In the genomic region with DNA sequence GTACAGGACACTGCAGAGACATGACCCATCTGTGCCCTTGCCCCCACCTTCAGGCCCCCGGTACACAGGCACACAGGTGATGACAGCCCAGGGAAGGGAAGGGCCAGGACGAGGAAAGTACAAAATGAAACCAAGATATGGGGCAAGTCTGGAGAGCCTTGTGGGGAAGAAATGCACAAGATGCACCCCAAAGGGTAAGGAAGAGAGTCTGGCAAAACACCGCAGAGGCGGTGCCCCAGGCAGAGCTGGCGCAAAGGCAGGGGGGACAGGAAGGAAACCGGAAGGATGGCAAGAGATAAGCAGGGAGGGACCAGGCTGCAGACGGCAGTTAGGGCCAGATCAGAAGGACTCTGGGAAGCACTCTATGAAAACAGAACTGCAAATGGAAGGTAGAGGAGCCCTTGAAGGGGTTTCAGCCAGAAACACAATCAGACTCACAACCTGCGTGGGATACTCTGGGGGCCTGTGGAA, we compare ENCODE assay signal across 1 cellular context.
A peak's percentile ranks its signal among the peaks of the same experiment; 100 is the strongest.
TF ChIP-seq lines count a peak whose summit lies in the region.

No MANE protein-coding gene starts in this region.

TF ChIP-seq in K562, 482 proteins besides CTCF, POLR2A, EP300 and RAD21 (continued from another document and continues in another):
- TF ChIP-seq, protein P1, sequence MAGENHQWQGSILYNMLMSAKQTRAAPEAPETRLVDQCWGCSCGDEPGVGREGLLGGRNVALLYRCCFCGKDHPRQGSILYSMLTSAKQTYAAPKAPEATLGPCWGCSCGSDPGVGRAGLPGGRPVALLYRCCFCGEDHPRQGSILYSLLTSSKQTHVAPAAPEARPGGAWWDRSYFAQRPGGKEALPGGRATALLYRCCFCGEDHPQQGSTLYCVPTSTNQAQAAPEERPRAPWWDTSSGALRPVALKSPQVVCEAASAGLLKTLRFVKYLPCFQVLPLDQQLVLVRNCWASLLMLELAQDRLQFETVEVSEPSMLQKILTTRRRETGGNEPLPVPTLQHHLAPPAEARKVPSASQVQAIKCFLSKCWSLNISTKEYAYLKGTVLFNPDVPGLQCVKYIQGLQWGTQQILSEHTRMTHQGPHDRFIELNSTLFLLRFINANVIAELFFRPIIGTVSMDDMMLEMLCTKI (IDR thresholded peaks at IDR 0.05; ENCODE audit: partially characterized antibody) = no peak
- TF ChIP-seq, protein P2, sequence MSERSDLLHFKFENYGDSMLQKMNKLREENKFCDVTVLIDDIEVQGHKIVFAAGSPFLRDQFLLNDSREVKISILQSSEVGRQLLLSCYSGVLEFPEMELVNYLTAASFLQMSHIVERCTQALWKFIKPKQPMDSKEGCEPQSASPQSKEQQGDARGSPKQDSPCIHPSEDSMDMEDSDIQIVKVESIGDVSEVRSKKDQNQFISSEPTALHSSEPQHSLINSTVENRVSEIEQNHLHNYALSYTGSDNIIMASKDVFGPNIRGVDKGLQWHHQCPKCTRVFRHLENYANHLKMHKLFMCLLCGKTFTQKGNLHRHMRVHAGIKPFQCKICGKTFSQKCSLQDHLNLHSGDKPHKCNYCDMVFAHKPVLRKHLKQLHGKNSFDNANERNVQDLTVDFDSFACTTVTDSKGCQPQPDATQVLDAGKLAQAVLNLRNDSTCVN (CRISPR knock-in tag; IDR thresholded peaks at IDR 0.05) = 0 out of 2 replicates have a peak, but pooled peaks have one; percentile 66
- TF ChIP-seq CC2D1A (IDR thresholded peaks at IDR 0.05) (peak; percentile 44; the same call in 1 of the 2 replicates), CHD1 (IDR thresholded peaks at IDR 0.05; ENCODE audit: low read length) (no peak), TRIM24 (IDR thresholded peaks at IDR 0.05) (peak; percentile 68 to 82), RFX5 (IDR thresholded peaks at IDR 0.05; ENCODE audit: low read depth, low read length) (no peak), HDAC6 (IDR thresholded peaks at IDR 0.05; ENCODE audit: low read depth, low read length) (no peak), ZNF699 (CRISPR knock-in tag; IDR thresholded peaks at IDR 0.05; ENCODE audit: insufficient replicate concordance) (no peak), CREB1 (IDR thresholded peaks at IDR 0.05) (no peak), CREB1 (CRISPR knock-in tag; IDR thresholded peaks at IDR 0.05) (no peak), SMAD1 (IDR thresholded peaks at IDR 0.05; ENCODE audit: low read depth, low read length, partially characterized antibody) (no peak), SRSF1 (IDR thresholded peaks at IDR 0.05; ENCODE audit: low read depth, low read length) (no peak), E2F3 (CRISPR knock-in tag; IDR thresholded peaks at IDR 0.05) (0 out of 2 replicates have a peak, but pooled peaks have one; percentile 53), ZEB2 (IDR thresholded peaks at IDR 0.05) (peak; percentile 58; the same call in 1 of the 2 replicates), MCM2 (IDR thresholded peaks at IDR 0.05; ENCODE audit: low read depth) (no peak), CCAR2 (IDR thresholded peaks at IDR 0.05; ENCODE audit: low read depth, low read length) (no peak), NFE2L1 (tag; IDR thresholded peaks at IDR 0.05; ENCODE audit: borderline replicate concordance, low read depth) (no peak), ZFP30 (CRISPR knock-in tag; IDR thresholded peaks at IDR 0.05; ENCODE audit: borderline replicate concordance) (no peak), EHMT2 (IDR thresholded peaks at IDR 0.05) (peak; percentile 48; the same call in 1 of the 2 replicates), ZSCAN29 (IDR thresholded peaks at IDR 0.05) (no peak), ZC3H11A (IDR thresholded peaks at IDR 0.05; ENCODE audit: low read depth, low read length) (no peak), CBX2 (IDR thresholded peaks at IDR 0.05; ENCODE audit: insufficient read depth, low read length, poor library complexity, severe bottlenecking) (no peak), SREBF1 (IDR thresholded peaks at IDR 0.05; ENCODE audit: borderline replicate concordance, low read depth, low read length) (no peak), MTA1 (IDR thresholded peaks at IDR 0.05; ENCODE audit: borderline replicate concordance) (no peak), ZNF766 (CRISPR knock-in tag; conservative IDR thresholded peaks at IDR 0.05) (peak; percentile 66; the same call in 1 of the 2 replicates), ZNF174 (CRISPR knock-in tag; IDR thresholded peaks at IDR 0.05) (no peak), U2AF2 (optimal IDR thresholded peaks at IDR 0.05; ENCODE audit: low read depth, low read length) (no peak), FOXA1 (IDR thresholded peaks at IDR 0.05; ENCODE audit: borderline replicate concordance) (no peak), SOX6 (IDR thresholded peaks at IDR 0.05) (peak; percentile 37; the same call in 1 of the 2 replicates), NCOA6 (IDR thresholded peaks at IDR 0.05) (no peak), TAF15 (IDR thresholded peaks at IDR 0.05; ENCODE audit: low read depth, low read length) (no peak), NFE2 (IDR thresholded peaks at IDR 0.05; ENCODE audit: low read depth) (no peak), PTTG1 (tag; IDR thresholded peaks at IDR 0.05; ENCODE audit: low read depth) (no peak), ELF1 (tag; IDR thresholded peaks at IDR 0.05) (peak; percentile 58), KDM4B (IDR thresholded peaks at IDR 0.05; ENCODE audit: borderline replicate concordance in 2 of 2, low read depth in 1 of 2) (no peak), ZNF77 (CRISPR knock-in tag; IDR thresholded peaks at IDR 0.05) (no peak)
- TF ChIP-seq, protein P3, sequence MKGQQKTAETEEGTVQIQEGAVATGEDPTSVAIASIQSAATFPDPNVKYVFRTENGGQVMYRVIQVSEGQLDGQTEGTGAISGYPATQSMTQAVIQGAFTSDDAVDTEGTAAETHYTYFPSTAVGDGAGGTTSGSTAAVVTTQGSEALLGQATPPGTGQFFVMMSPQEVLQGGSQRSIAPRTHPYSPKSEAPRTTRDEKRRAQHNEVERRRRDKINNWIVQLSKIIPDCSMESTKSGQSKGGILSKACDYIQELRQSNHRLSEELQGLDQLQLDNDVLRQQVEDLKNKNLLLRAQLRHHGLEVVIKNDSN (CRISPR knock-in tag; IDR thresholded peaks at IDR 0.05) = no peak
- TF ChIP-seq, protein P4, sequence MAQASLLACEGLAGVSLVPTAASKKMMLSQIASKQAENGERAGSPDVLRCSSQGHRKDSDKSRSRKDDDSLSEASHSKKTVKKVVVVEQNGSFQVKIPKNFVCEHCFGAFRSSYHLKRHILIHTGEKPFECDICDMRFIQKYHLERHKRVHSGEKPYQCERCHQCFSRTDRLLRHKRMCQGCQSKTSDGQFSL (CRISPR knock-in tag; IDR thresholded peaks at IDR 0.05) = no peak
- TF ChIP-seq, protein P4 (tag; IDR thresholded peaks at IDR 0.05) = no peak
- TF ChIP-seq, protein P5, sequence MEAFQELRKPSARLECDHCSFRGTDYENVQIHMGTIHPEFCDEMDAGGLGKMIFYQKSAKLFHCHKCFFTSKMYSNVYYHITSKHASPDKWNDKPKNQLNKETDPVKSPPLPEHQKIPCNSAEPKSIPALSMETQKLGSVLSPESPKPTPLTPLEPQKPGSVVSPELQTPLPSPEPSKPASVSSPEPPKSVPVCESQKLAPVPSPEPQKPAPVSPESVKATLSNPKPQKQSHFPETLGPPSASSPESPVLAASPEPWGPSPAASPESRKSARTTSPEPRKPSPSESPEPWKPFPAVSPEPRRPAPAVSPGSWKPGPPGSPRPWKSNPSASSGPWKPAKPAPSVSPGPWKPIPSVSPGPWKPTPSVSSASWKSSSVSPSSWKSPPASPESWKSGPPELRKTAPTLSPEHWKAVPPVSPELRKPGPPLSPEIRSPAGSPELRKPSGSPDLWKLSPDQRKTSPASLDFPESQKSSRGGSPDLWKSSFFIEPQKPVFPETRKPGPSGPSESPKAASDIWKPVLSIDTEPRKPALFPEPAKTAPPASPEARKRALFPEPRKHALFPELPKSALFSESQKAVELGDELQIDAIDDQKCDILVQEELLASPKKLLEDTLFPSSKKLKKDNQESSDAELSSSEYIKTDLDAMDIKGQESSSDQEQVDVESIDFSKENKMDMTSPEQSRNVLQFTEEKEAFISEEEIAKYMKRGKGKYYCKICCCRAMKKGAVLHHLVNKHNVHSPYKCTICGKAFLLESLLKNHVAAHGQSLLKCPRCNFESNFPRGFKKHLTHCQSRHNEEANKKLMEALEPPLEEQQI (IDR thresholded peaks at IDR 0.05) = no peak
- TF ChIP-seq, protein P6, sequence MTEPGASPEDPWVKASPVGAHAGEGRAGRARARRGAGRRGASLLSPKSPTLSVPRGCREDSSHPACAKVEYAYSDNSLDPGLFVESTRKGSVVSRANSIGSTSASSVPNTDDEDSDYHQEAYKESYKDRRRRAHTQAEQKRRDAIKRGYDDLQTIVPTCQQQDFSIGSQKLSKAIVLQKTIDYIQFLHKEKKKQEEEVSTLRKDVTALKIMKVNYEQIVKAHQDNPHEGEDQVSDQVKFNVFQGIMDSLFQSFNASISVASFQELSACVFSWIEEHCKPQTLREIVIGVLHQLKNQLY (CRISPR knock-in tag; conservative IDR thresholded peaks at IDR 0.05) = no peak
- TF ChIP-seq, protein P7, sequence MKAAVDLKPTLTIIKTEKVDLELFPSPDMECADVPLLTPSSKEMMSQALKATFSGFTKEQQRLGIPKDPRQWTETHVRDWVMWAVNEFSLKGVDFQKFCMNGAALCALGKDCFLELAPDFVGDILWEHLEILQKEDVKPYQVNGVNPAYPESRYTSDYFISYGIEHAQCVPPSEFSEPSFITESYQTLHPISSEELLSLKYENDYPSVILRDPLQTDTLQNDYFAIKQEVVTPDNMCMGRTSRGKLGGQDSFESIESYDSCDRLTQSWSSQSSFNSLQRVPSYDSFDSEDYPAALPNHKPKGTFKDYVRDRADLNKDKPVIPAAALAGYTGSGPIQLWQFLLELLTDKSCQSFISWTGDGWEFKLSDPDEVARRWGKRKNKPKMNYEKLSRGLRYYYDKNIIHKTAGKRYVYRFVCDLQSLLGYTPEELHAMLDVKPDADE (conservative IDR thresholded peaks at IDR 0.05; ENCODE audit: control insufficient read depth, low read depth, low read length) = no peak; the same call in 1 of the 2 replicates
- TF ChIP-seq, protein P8, sequence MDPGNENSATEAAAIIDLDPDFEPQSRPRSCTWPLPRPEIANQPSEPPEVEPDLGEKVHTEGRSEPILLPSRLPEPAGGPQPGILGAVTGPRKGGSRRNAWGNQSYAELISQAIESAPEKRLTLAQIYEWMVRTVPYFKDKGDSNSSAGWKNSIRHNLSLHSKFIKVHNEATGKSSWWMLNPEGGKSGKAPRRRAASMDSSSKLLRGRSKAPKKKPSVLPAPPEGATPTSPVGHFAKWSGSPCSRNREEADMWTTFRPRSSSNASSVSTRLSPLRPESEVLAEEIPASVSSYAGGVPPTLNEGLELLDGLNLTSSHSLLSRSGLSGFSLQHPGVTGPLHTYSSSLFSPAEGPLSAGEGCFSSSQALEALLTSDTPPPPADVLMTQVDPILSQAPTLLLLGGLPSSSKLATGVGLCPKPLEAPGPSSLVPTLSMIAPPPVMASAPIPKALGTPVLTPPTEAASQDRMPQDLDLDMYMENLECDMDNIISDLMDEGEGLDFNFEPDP (CRISPR knock-in tag; IDR thresholded peaks at IDR 0.05) = no peak
- TF ChIP-seq, protein P9, sequence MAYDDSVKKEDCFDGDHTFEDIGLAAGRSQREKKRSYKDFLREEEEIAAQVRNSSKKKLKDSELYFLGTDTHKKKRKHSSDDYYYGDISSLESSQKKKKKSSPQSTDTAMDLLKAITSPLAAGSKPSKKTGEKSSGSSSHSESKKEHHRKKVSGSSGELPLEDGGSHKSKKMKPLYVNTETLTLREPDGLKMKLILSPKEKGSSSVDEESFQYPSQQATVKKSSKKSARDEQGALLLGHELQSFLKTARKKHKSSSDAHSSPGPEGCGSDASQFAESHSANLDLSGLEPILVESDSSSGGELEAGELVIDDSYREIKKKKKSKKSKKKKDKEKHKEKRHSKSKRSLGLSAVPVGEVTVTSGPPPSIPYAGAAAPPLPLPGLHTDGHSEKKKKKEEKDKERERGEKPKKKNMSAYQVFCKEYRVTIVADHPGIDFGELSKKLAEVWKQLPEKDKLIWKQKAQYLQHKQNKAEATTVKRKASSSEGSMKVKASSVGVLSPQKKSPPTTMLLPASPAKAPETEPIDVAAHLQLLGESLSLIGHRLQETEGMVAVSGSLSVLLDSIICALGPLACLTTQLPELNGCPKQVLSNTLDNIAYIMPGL (CRISPR knock-in tag; IDR thresholded peaks at IDR 0.05) = no peak
- TF ChIP-seq, protein P10, sequence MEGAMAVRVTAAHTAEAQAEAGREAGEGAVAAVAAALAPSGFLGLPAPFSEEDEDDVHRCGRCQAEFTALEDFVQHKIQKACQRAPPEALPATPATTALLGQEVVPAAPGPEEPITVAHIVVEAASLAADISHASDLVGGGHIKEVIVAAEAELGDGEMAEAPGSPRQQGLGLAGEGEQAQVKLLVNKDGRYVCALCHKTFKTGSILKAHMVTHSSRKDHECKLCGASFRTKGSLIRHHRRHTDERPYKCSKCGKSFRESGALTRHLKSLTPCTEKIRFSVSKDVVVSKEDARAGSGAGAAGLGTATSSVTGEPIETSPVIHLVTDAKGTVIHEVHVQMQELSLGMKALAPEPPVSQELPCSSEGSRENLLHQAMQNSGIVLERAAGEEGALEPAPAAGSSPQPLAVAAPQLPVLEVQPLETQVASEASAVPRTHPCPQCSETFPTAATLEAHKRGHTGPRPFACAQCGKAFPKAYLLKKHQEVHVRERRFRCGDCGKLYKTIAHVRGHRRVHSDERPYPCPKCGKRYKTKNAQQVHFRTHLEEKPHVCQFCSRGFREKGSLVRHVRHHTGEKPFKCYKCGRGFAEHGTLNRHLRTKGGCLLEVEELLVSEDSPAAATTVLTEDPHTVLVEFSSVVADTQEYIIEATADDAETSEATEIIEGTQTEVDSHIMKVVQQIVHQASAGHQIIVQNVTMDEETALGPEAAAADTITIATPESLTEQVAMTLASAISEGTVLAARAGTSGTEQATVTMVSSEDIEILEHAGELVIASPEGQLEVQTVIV (CRISPR knock-in tag; IDR thresholded peaks at IDR 0.05; ENCODE audit: borderline replicate concordance) = no peak
